Comparison of ENCODE assay signal across 20 cellular contexts in the genomic region with DNA sequence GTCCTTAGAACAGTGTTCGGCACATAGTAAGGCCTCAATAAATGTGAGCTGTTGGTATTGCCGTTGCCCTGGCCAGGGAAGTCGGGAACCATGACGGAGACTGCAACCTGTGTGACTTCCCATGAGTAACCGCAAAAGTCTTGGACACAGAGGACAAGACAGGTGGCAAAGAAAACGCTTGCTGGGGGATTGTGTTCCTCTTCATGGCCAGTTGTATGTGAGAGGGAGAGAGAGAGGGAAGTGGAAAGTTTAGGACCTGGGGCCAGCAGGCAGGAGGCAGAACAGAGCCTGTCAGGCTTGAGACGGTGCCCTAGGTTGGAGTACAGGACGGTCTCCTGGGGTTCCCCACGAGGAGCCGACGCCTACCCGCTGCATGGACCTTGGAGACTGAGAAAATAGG.
"Had no signal": no experiment of that assay in that cellular context is flagged by ENCODE, and none has a peak within 500 bp of the region (broad histone marks: within the 10 kb centered on the region; RNA-seq: fewer than 3 reads in every experiment).

No MANE protein-coding gene starts in this region.

- H3K27ac ChIP-seq: dorsolateral prefrontal cortex, epithelial cell of prostate, foreskin keratinocyte, gastroesophageal sphincter, heart right ventricle, lower lobe of right lung, parathyroid adenoma, right lobe of liver, testis, tibial artery had no signal

- ATAC-seq: esophagus mucosa; foreskin keratinocyte; gastroesophageal sphincter; heart right ventricle; left ventricle myocardium superior; lower lobe of right lung; natural killer cell treated with Interleukin-12 subunit alpha and Interleukin-12 subunit beta and Interleukin-15 and Interleukin-18, amount 100 ng/mL, for 72 hours; right lobe of liver; stimulated activated memory B cell treated with anti-CD40 and anti-IgM and Interleukin-4, amounts not matched to agents 10 μg/mL and 1 μg/mL and 100 μg/mL, for 72 hours; stimulated activated naive CD8-positive, alpha-beta T cell treated with anti-CD3 and anti-CD28 coated beads, Interleukin-15, Interleukin-2, amounts not matched to agents 100 U/mL and 50 U/mL, for 24 hours had no signal

- H3K4me3 ChIP-seq: dorsolateral prefrontal cortex, gastroesophageal sphincter, heart right ventricle, lower lobe of right lung, right lobe of liver, testis, tibial artery had no signal

- DNase-seq: effector CD4-positive, alpha-beta T cell; foreskin keratinocyte; heart right ventricle; hippocampal formation; left ventricle myocardium superior; lower lobe of right lung; naive B cell; stimulated activated CD4-positive, alpha-beta T cell treated with anti-CD3 and anti-CD28 coated beads, Interleukin-4, amount 100 ng/mL, for 4 hours; stimulated activated naive CD8-positive, alpha-beta T cell treated with anti-CD3 and anti-CD28 coated beads, Interleukin-15, Interleukin-2, amounts not matched to agents 100 U/mL and 50 U/mL, for 24 hours; substantia nigra; testis; tibial artery had no signal

- H3K36me3 ChIP-seq: right lobe of liver had no signal

- H3K9me3 ChIP-seq: gastroesophageal sphincter, heart right ventricle, lower lobe of right lung, right lobe of liver, testis, tibial artery had no signal

- H3K4me1 ChIP-seq: foreskin keratinocyte, gastroesophageal sphincter, heart right ventricle, lower lobe of right lung, parathyroid adenoma, right lobe of liver, testis, tibial artery had no signal

- H3K27me3 ChIP-seq: dorsolateral prefrontal cortex, right lobe of liver, testis had no signal
